ENCODE assay signal across 8 cellular contexts in genomic region chr16:28846080-28846932, GRCh38. TPM values are rescaled to one million over a fixed set of nuclear protein-coding genes. Genes with fewer than 3 reads are reported as not detected.
DNase-seq lines count a peak whose midpoint lies in the region; ATAC-seq, FAIRE-seq and TF ChIP-seq lines count a peak whose summit lies in the region.

Gene TUFM, minus strand, starts transcription at chr16:28846348. Its CDS starts 79 bp downstream, at chr16:28846269.

- H3K4me1 ChIP-seq in keratinocyte (ENCODE audit: control insufficient read depth, extremely low read depth, insufficient read depth, low read length) = peaks cover 17% of the 10 kb centered on the region

- no peaks in the 10 kb centered on the region for H3K27me3 ChIP-seq in keratinocyte (ENCODE audit: control insufficient read depth, extremely low read depth, insufficient read depth, low read length)

- peak within 1 kb of the TSS; percentile 81 for H3K27ac ChIP-seq in keratinocyte (ENCODE audit: control insufficient read depth, insufficient read depth, low read length)

- peaks cover 35% of the 10 kb centered on the region for H3K79me2 ChIP-seq in keratinocyte (ENCODE audit: control insufficient read depth, insufficient read depth, low read length)

- dilution Hi-C loops in keratinocyte (cut with MboI; ENCODE audit: extremely low pct_ligation_motif_present, low sequenced_read_pairs) = no loop called here

- TF ChIP-seq CTCF in AG10803 (conservative IDR thresholded peaks at IDR 0.05; ENCODE audit: low read length) = peak; percentile 62
- peak; percentile 60 to 82 (median 78) for TF ChIP-seq CTCF in keratinocyte (optimal IDR thresholded peaks at IDR 0.05 in 1 of 3, IDR thresholded peaks at IDR 0.05 in 1 of 3, conservative IDR thresholded peaks at IDR 0.05 in 1 of 3; ENCODE audit: extremely low read depth in 1 of 3, insufficient read depth in 2 of 3, low read length in 3 of 3)

- no peaks in the 10 kb centered on the region for H3K9me3 ChIP-seq in keratinocyte (ENCODE audit: control insufficient read depth, low read depth, low read length)

- H3K4me3 ChIP-seq in AG10803 (ENCODE audit: low read length) (peak within 1 kb of the TSS; percentile 98), keratinocyte (ENCODE audit: control insufficient read depth in 2 of 3, extremely low read depth in 1 of 3, insufficient read depth in 2 of 3, low read depth in 1 of 3, low read length in 3 of 3) (peak within 1 kb of the TSS; percentile 96 to 97 (median 97))

- ATAC-seq in GM19025 (IDR thresholded peaks at IDR 0.05; ENCODE audit: low read depth, unreplicated experiment) (peak; percentile 89), HG03354 (IDR thresholded peaks at IDR 0.05; ENCODE audit: poor library complexity, severe bottlenecking, unreplicated experiment) (peak; percentile 91)

- no peaks in the 10 kb centered on the region for H3K9me1 ChIP-seq in keratinocyte (ENCODE audit: control insufficient read depth, extremely low read depth, insufficient read depth, low read length)

- peak within 1 kb of the TSS; percentile 92 for H2AFZ ChIP-seq in keratinocyte (ENCODE audit: control insufficient read depth, low read length)

- peak; percentile 74 for FAIRE-seq in keratinocyte (lab: Jason Lieb, UNC)

- peaks cover 29% of the 10 kb centered on the region in 2 experiments for H3K36me3 ChIP-seq in keratinocyte (ENCODE audit: control insufficient read depth in 2 of 2, extremely low read depth in 1 of 2, insufficient read depth in 2 of 2, low read length in 2 of 2)

- peaks cover 10% of the 10 kb centered on the region for H4K20me1 ChIP-seq in keratinocyte (ENCODE audit: control insufficient read depth, extremely low read depth, insufficient read depth, low read length)

- peak within 1 kb of the TSS; percentile 97 for H3K4me2 ChIP-seq in keratinocyte (ENCODE audit: control insufficient read depth, extremely low read depth, insufficient read depth, low read depth, low read length)

- H3K9ac ChIP-seq in keratinocyte (ENCODE audit: control insufficient read depth, extremely low read depth, insufficient read depth, low read length) = peak within 1 kb of the TSS; percentile 94

- peak; percentile 98 for DNase-seq in AG10803 (ENCODE audit: low read depth)
- peak; percentile 97 for DNase-seq in NCI-H446 treated with DMSO at 0.1 percent for 48 hours (lab: John Stamatoyannopoulos, UW)
- peak; percentile 92 for DNase-seq in activated CD4-positive, CD25-positive, alpha-beta regulatory T cell treated with anti-CD3 and anti-CD28 coated beads, Interleukin-2, amount 50 U/mL, for 72 hours
- DNase-seq in cerebellum (ENCODE audit: low spot score) = peak; percentile 100
- DNase-seq in keratinocyte (ENCODE audit: low read depth, low spot score) = peak; percentile 81
- peak; percentile 98 for DNase-seq in stimulated activated CD4-positive, alpha-beta T cell treated with anti-CD3 and anti-CD28 coated beads, Interleukin-15, amount 100 ng/mL, for 24 hours

RNA-seq across cellular contexts. Expression of gene TUFM, which starts in this region (rescaled TPM):
- 43.1 TPM for total RNA-seq in cerebellum
- 104 to 145 TPM (median 134 TPM) in 3 replicates for polyA plus RNA-seq in keratinocyte
- polyA plus RNA-seq in keratinocyte (2011; ENCODE audit: low read depth) = 94.7 TPM
- polyA plus RNA-seq in keratinocyte (2011; cell fraction: cytosol; rRNA removed) = 70.1 and 121 TPM in 2 replicates
- polyA plus RNA-seq in keratinocyte (2011; cell fraction: nucleus; rRNA removed) = 238 and 243 TPM in 2 replicates
- polyA plus RNA-seq in keratinocyte (2012; ENCODE audit: low replicate concordance) = 152 and 174 TPM in 2 replicates
- 42.7 to 146 TPM (median 71.6 TPM) in 3 replicates for polyA minus RNA-seq in keratinocyte
- 79.0 TPM for polyA minus RNA-seq in keratinocyte (2011; cell fraction: cytosol; rRNA and poly(A)+ RNA removed)
- polyA minus RNA-seq in keratinocyte (2011; cell fraction: nucleus; rRNA and poly(A)+ RNA removed) = 46.2 and 50.9 TPM in 2 replicates

Comparison
In these comparisons a context has a peak if more than half of its experiments do, and no peak if none do; other contexts are left out.
1. Peak in every context shown above with its lines: DNase-seq, ATAC-seq, H3K4me3 ChIP-seq and H3K27ac ChIP-seq.